In genomic region chr2:236813806-236814205, GRCh38 we compare ENCODE assay signal across 14 cellular contexts.
DNase-seq lines count a peak whose midpoint lies in the region; ATAC-seq and TF ChIP-seq lines count a peak whose summit lies in the region.
"Had no signal": no experiment of that assay in that cellular context is flagged by ENCODE, and none has a peak within 500 bp of the region (broad histone marks: within the 10 kb centered on the region; RNA-seq: fewer than 3 reads in every experiment).

No MANE protein-coding gene starts in this region.

- H2BK5ac ChIP-seq in neuronal stem cell (ENCODE audit: low read length), result no peak overlapping the region

- H3K27me3 ChIP-seq in SK-N-SH (ENCODE audit: insufficient read depth) (no peaks in the 10 kb centered on the region), neuronal stem cell (ENCODE audit: control insufficient read depth in 3 of 3, insufficient read depth in 3 of 3, low read depth in 1 of 3, low read length in 3 of 3) (no peaks in the 10 kb centered on the region), WERI-Rb-1 (ENCODE audit: insufficient read depth, low read depth, severe bottlenecking) (no peaks in the 10 kb centered on the region)
- H3K27me3 ChIP-seq: BE2C had no signal

- POLR2A ChIA-PET in SK-N-SH (lab: Yijun Ruan, JAX), result no interaction called here

- H3K36me3 ChIP-seq in SK-N-SH (replicated peaks in 1 of 2; ENCODE audit: control insufficient read depth in 1 of 2, insufficient read depth in 2 of 2, low read length in 1 of 2) (no peaks in the 10 kb centered on the region), neuronal stem cell (replicated peaks in 1 of 2; ENCODE audit: control insufficient read depth in 2 of 2, insufficient read depth in 2 of 2, low read length in 2 of 2) (no peaks in the 10 kb centered on the region), WERI-Rb-1 (no peaks in the 10 kb centered on the region)
- H3K36me3 ChIP-seq: BE2C had no signal

- DNase-seq in SK-N-SH, result peak; percentile 27
- peak; percentile 69 for DNase-seq in coronary artery (ENCODE audit: low spot score)
- DNase-seq in neuronal stem cell (ENCODE audit: low spot score), result no peak
- no peak for DNase-seq in WERI-Rb-1
- no peak for DNase-seq in ureter (ENCODE audit: low spot score)
- DNase-seq: BE2C; CD8-positive, alpha-beta T cell; COR-L47; DMS153; GF-D8 had no signal

- no peak for TF ChIP-seq EP300 in SK-N-SH (IDR thresholded peaks at IDR 0.05; ENCODE audit: borderline replicate concordance in 1 of 2, low read depth in 1 of 2, low read length in 1 of 2)

- H3K4me1 ChIP-seq in SK-N-SH (ENCODE audit: control insufficient read depth in 1 of 2, insufficient read depth in 2 of 2, low read depth in 1 of 2, low read length in 1 of 2), result no peaks in the 10 kb centered on the region
- peaks cover 0 to 6% of the 10 kb centered on the region in 2 donors for H3K4me1 ChIP-seq in neuronal stem cell (ENCODE audit: control insufficient read depth in 2 of 2, insufficient read depth in 1 of 2, low read depth in 1 of 2, low read length in 2 of 2)
- H3K4me1 ChIP-seq: BE2C had no signal

- peak overlapping the region; percentile 21 for H3K18ac ChIP-seq in neuronal stem cell (ENCODE audit: low read length)

- WGBS in SK-N-SH (ENCODE audit: low lambda C conversion rate), result 25% methylated on average over 6 of the region's 6 CpGs
- no CpG with 5 or more reads among the region's 6 CpGs for WGBS in neuronal stem cell (ENCODE audit: extremely low coverage in 2 of 2, insufficient read length in 2 of 2, insufficient replicate concordance in 1 of 2), 2 donors

- no peaks in the 10 kb centered on the region for H3K9me2 ChIP-seq in SK-N-SH

- no peaks in the 10 kb centered on the region for H4K20me1 ChIP-seq in SK-N-SH (ENCODE audit: insufficient read depth)

- no peak for TF ChIP-seq CTCF in SK-N-SH (IDR thresholded peaks at IDR 0.05)
- TF ChIP-seq CTCF in coronary artery (IDR thresholded peaks at IDR 0.05), result no peak
- no peak for TF ChIP-seq CTCF in WERI-Rb-1 (IDR thresholded peaks at IDR 0.05; ENCODE audit: low read depth, low read length)

- H2BK12ac ChIP-seq in neuronal stem cell (ENCODE audit: low read length), result no peak overlapping the region

- H3K4ac ChIP-seq in neuronal stem cell (ENCODE audit: low read length), result no peak overlapping the region

- H4K8ac ChIP-seq in neuronal stem cell (ENCODE audit: low read depth, low read length), result no peak overlapping the region

- no peak overlapping the region for H2AK5ac ChIP-seq in neuronal stem cell (ENCODE audit: low read depth, low read length)

- no peak overlapping the region for H2AFZ ChIP-seq in SK-N-SH (ENCODE audit: low read depth)
- peak overlapping the region; percentile 79 for H2AFZ ChIP-seq in neuronal stem cell (ENCODE audit: low read length)

- CTCF ChIA-PET in SK-N-SH (lab: Yijun Ruan, JAX), result no interaction called here

- H3K4me2 ChIP-seq in SK-N-SH (no peak overlapping the region), neuronal stem cell (ENCODE audit: insufficient read depth, low read length, poor library complexity, severe bottlenecking) (no peak overlapping the region)

- no peak overlapping the region for H3K27ac ChIP-seq in SK-N-SH (ENCODE audit: low read depth in 2 of 2, low read length in 1 of 2)
- no peak overlapping the region for H3K27ac ChIP-seq in coronary artery
- no peak overlapping the region for H3K27ac ChIP-seq in neuronal stem cell (replicated peaks; ENCODE audit: low read length)
- no peak overlapping the region for H3K27ac ChIP-seq in WERI-Rb-1
- H3K27ac ChIP-seq: HL-60 had no signal

- no peaks in the 10 kb centered on the region for H3F3A ChIP-seq in SK-N-SH (replicated peaks; ENCODE audit: insufficient read depth)

- H3K14ac ChIP-seq in neuronal stem cell (ENCODE audit: low read length), result no peak overlapping the region

- H3K23ac ChIP-seq in neuronal stem cell (ENCODE audit: low read depth, low read length, poor library complexity), result no peak overlapping the region

- H3K79me1 ChIP-seq in neuronal stem cell (ENCODE audit: low read depth, low read length), result no peaks in the 10 kb centered on the region

- H2BK120ac ChIP-seq in neuronal stem cell (ENCODE audit: low read depth, low read length), result no peak overlapping the region

- H3K4me3 ChIP-seq in SK-N-SH (ENCODE audit: low read depth in 2 of 2, low read length in 1 of 2), result no peak overlapping the region
- H3K4me3 ChIP-seq in coronary artery, result no peak overlapping the region
- no peak overlapping the region for H3K4me3 ChIP-seq in neuronal stem cell (ENCODE audit: low read length in 2 of 2)
- H3K4me3 ChIP-seq in WERI-Rb-1 (ENCODE audit: low read depth, low read length), result no peak overlapping the region

- no peak overlapping the region for H4K91ac ChIP-seq in neuronal stem cell (ENCODE audit: low read depth, low read length, poor library complexity)

- H3K79me2 ChIP-seq in SK-N-SH (ENCODE audit: insufficient read depth), result no peaks in the 10 kb centered on the region

- H2BK15ac ChIP-seq in neuronal stem cell (ENCODE audit: low read length), result no peak overlapping the region

- TF ChIP-seq RAD21 in SK-N-SH (IDR thresholded peaks at IDR 0.05; ENCODE audit: low read length), result no peak

- ATAC-seq in SK-N-SH treated with all-trans-retinoic acid at 6 μM for 48 hours (no peak), GM19467 (IDR thresholded peaks at IDR 0.05; ENCODE audit: unreplicated experiment) (no peak)
- ATAC-seq: CD8-positive, alpha-beta T cell; HCT116 had no signal

- H3K9ac ChIP-seq in SK-N-SH (no peak overlapping the region), neuronal stem cell (ENCODE audit: low read depth, low read length, poor library complexity) (no peak overlapping the region)

- H3K9me3 ChIP-seq in SK-N-SH (peaks cover 5% of the 10 kb centered on the region; the same call in 1 of the 2 replicates), neuronal stem cell (replicated peaks in 1 of 2; ENCODE audit: control insufficient read depth in 2 of 2, insufficient read depth in 1 of 2, low read depth in 1 of 2, low read length in 2 of 2) (peaks cover 5 to 13% of the 10 kb centered on the region in 2 donors), WERI-Rb-1 (ENCODE audit: severe bottlenecking) (peaks cover 6% of the 10 kb centered on the region)
- H3K9me3 ChIP-seq: BE2C had no signal

TF ChIP-seq in SK-N-SH, 30 proteins besides CTCF, POLR2A, EP300 and RAD21 (continues in another document):
- TF ChIP-seq TAF1 (IDR thresholded peaks at IDR 0.05; ENCODE audit: borderline replicate concordance, low read depth, low read length), result no peak
- no peak for TF ChIP-seq MEF2A (IDR thresholded peaks at IDR 0.05; ENCODE audit: borderline replicate concordance, low read depth)
- TF ChIP-seq GATA2 (CRISPR knock-in tag; IDR thresholded peaks at IDR 0.05), result no peak
- no peak for TF ChIP-seq FOXJ3 (CRISPR knock-in tag; IDR thresholded peaks at IDR 0.05)
- TF ChIP-seq RXRA (IDR thresholded peaks at IDR 0.05; ENCODE audit: borderline replicate concordance, low read depth), result no peak
- no peak for TF ChIP-seq USF1 (IDR thresholded peaks at IDR 0.05; ENCODE audit: borderline replicate concordance, low read depth)
- TF ChIP-seq USF2 (IDR thresholded peaks at IDR 0.05; ENCODE audit: borderline replicate concordance, low read depth, low read length), result no peak
- no peak for TF ChIP-seq MAX (IDR thresholded peaks at IDR 0.05; ENCODE audit: low read depth)

TF ChIP-seq in SK-N-SH treated with all-trans-retinoic acid at 6 μM for 48 hours, 23 proteins besides CTCF, POLR2A, EP300 and RAD21:
- TF ChIP-seq OSR1 (CRISPR knock-in tag; IDR thresholded peaks at IDR 0.05) (no peak), CSDC2 (CRISPR knock-in tag; IDR thresholded peaks at IDR 0.05) (no peak), RARB (CRISPR knock-in tag; IDR thresholded peaks at IDR 0.05) (no peak), SNAI2 (CRISPR knock-in tag; IDR thresholded peaks at IDR 0.05) (no peak), CSRNP3 (CRISPR knock-in tag; IDR thresholded peaks at IDR 0.05) (no peak), ZFP30 (CRISPR knock-in tag; IDR thresholded peaks at IDR 0.05) (no peak), TCF4 (CRISPR knock-in tag; IDR thresholded peaks at IDR 0.05; ENCODE audit: borderline replicate concordance) (no peak), ARNTL (CRISPR knock-in tag; IDR thresholded peaks at IDR 0.05; ENCODE audit: borderline replicate concordance, low read depth) (no peak), TSHZ2 (CRISPR knock-in tag; IDR thresholded peaks at IDR 0.05) (no peak), BACH2 (CRISPR knock-in tag; IDR thresholded peaks at IDR 0.05; ENCODE audit: borderline replicate concordance) (no peak)

Comparison
In these comparisons a context has a peak if more than half of its experiments do, and no peak if none do; other contexts are left out.
1. DNase-seq: peak in SK-N-SH (single experiment) and coronary artery (single experiment); none in neuronal stem cell (single experiment), WERI-Rb-1 (single experiment) and ureter (single experiment).